20 cellular contexts compared by ENCODE assay signal in the genomic region with DNA sequence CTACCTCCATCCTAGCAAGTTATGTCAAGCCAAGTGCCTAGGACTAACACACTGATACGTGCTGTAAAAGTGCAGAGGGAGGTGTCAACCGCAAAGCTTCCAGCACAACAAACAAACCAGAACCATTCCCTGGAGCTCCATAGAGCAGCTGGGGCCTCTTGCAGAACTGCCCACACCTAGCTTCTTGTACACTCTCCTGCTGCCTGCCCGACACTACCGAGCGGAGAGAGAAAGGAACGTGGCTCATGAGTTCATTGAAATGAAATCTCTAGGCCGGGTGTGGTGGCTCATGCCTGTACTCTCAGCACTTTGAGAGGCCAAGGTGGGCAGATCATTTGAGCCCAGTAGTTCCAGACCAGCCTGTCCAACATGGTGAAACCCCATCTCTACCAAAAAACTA.
"Had no signal": no experiment of that assay in that cellular context is flagged by ENCODE, and none has a peak within 500 bp of the region (broad histone marks: within the 10 kb centered on the region; RNA-seq: fewer than 3 reads in every experiment).

No MANE protein-coding gene starts in this region.

- H3K27me3 ChIP-seq: esophagus squamous epithelium, heart right ventricle had no signal

- H3K9me3 ChIP-seq: esophagus squamous epithelium, heart right ventricle, mucosa of descending colon had no signal

- DNase-seq: activated CD4-positive, alpha-beta T cell treated with anti-CD3 and anti-CD28 coated beads for 48 hours; activated CD4-positive, CD25-positive, alpha-beta regulatory T cell; activated CD8-positive, alpha-beta memory T cell treated with anti-CD3 and anti-CD28 coated beads for 24 hours; activated CD8-positive, alpha-beta memory T cell treated with anti-CD3 and anti-CD28 coated beads, Interleukin-2, amount 50 U/mL, for 48 hours; activated naive CD8-positive, alpha-beta T cell treated with anti-CD3 and anti-CD28 coated beads, Interleukin-2, amount 10 ng/mL, durations not matched to agents 7 days and 5 days; central memory CD4-positive, alpha-beta T cell; cortex of kidney; effector CD4-positive, alpha-beta T cell; esophagus squamous epithelium; heart right ventricle; kidney glomerular epithelial cell; mesenchymal stem cell; mucosa of descending colon; naive B cell; stimulated activated CD8-positive, alpha-beta memory T cell treated with anti-CD3 and anti-CD28 coated beads, Interleukin-4, amount 100 ng/mL, for 48 hours; stimulated activated naive CD4-positive, alpha-beta T cell; T-cell; T1000 had no signal

- H3K4me3 ChIP-seq: esophagus squamous epithelium, mucosa of descending colon had no signal

- ATAC-seq: heart right ventricle, mucosa of descending colon, SK-N-SH treated with all-trans-retinoic acid at 6 μM for 48 hours, T-cell had no signal

- H3K27ac ChIP-seq: parathyroid adenoma had no signal
